24 cellular contexts compared by ENCODE assay signal in the genomic region with DNA sequence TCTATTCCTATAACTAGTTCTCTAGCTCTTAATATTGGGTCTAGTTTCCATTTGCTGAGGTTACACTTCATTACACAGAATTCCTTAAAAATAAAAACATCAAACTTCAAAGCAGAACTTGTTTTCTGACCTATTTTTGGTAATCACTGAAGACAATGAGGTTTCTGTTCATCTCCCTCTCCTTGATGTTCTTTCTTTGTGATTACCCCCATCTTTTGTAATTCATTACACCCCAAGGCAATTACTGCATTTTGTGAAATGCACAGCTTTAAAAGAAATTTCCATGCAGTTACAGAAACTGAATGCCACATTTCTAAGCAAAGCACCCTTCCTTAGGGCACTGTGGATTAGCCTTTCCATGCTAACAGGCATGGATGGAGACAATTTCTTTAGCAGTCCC.
A peak's percentile ranks its signal among the peaks of the same experiment; 100 is the strongest.
DNase-seq lines count a peak whose midpoint lies in the region; ATAC-seq and TF ChIP-seq lines count a peak whose summit lies in the region.
"Had no signal": no experiment of that assay in that cellular context is flagged by ENCODE, and none has a peak within 500 bp of the region (broad histone marks: within the 10 kb centered on the region; RNA-seq: fewer than 3 reads in every experiment).

No MANE protein-coding gene starts in this region.

- peaks cover 16% of the 10 kb centered on the region for H3K4me1 Mint-ChIP-seq in Caco-2 (ENCODE audit: low read depth, unreplicated experiment)
- H3K4me1 Mint-ChIP-seq: CD14-positive monocyte; CD8-positive, alpha-beta memory T cell had no signal

- DNase-seq in EH (ENCODE audit: low read depth) (peak; percentile 7), M059J (ENCODE audit: low read depth) (peak; percentile 15), foreskin melanocyte (peak; percentile 95), Caco-2 (no peak), body of pancreas (no peak)
- DNase-seq in activated CD4-positive, CD25-positive, alpha-beta regulatory T cell (lab: John Stamatoyannopoulos, UW): no peak
- DNase-seq: 8988T; ACHN; AML-193; BE2C; CD4-positive, alpha-beta T cell; CD8-positive, alpha-beta memory T cell; COR-L47; DMS153; DND-41; EL; GDM1; GM23248; H7 had no signal

- no peaks in the 10 kb centered on the region for H3K27me3 Mint-ChIP-seq in Caco-2 (ENCODE audit: insufficient read depth, unreplicated experiment)

- CTCF ChIA-PET in Caco-2 (lab: Charles Lee): no interaction called here

- TF ChIP-seq CTCF in Caco-2 (IDR thresholded peaks at IDR 0.05; ENCODE audit: insufficient read depth in 1 of 2, low read depth in 1 of 2, low read length in 1 of 2, severe bottlenecking in 1 of 2, unreplicated experiment in 1 of 2) (no peak), body of pancreas (IDR thresholded peaks at IDR 0.05) (no peak)

- H3K4me3 ChIP-seq in Caco-2 (ENCODE audit: low read depth, low read length): no peak overlapping the region
- no peak overlapping the region for H3K4me3 ChIP-seq in body of pancreas
- H3K4me3 ChIP-seq: A549; BLaER1 treated with 17β-estradiol and CSF1 and Interleukin-3, amounts not matched to agents 10 nM and 100 nM; GM12878; GM23248 had no signal

- BruUV-seq in Caco-2 (replicated peaks; lab: Mats Ljungman, UMichigan): no TSS peak

- H3K4me3 Mint-ChIP-seq in Caco-2 (ENCODE audit: unreplicated experiment): no peak overlapping the region
- H3K4me3 Mint-ChIP-seq: CD14-positive monocyte; CD4-positive, alpha-beta T cell; CD8-positive, alpha-beta memory T cell had no signal

- POLR2A ChIA-PET in Caco-2 (lab: Charles Lee): no interaction called here

- H3K27ac Mint-ChIP-seq in Caco-2 (ENCODE audit: unreplicated experiment): no peak overlapping the region
- H3K27ac Mint-ChIP-seq: CD4-positive, alpha-beta T cell; CD8-positive, alpha-beta memory T cell had no signal

- H3K27ac ChIP-seq in body of pancreas: no peak overlapping the region
- H3K27ac ChIP-seq: A549; BLaER1 treated with 17β-estradiol and CSF1 and Interleukin-3, amounts not matched to agents 10 nM and 100 nM; GM23248 had no signal

- H3K9me3 Mint-ChIP-seq in Caco-2 (ENCODE audit: unreplicated experiment): peaks cover 10% of the 10 kb centered on the region
- H3K9me3 Mint-ChIP-seq: CD4-positive, alpha-beta T cell had no signal

- H3K9me3 ChIP-seq in Caco-2: no peaks in the 10 kb centered on the region
- H3K9me3 ChIP-seq in body of pancreas: no peaks in the 10 kb centered on the region
- H3K9me3 ChIP-seq: A549, BE2C had no signal

- no peak for ATAC-seq in body of pancreas
- ATAC-seq: A549, GM12878, HCT116 had no signal

- no peaks in the 10 kb centered on the region for H3K36me3 Mint-ChIP-seq in Caco-2 (ENCODE audit: insufficient read depth, unreplicated experiment)
- H3K36me3 Mint-ChIP-seq: CD14-positive monocyte; CD8-positive, alpha-beta memory T cell had no signal

- TF ChIP-seq POLR2A in body of pancreas (IDR thresholded peaks at IDR 0.05): no peak

- H3K4me1 ChIP-seq in Caco-2 (no peaks in the 10 kb centered on the region), body of pancreas (peaks cover 4% of the 10 kb centered on the region)
- H3K4me1 ChIP-seq: A549, BE2C had no signal

- H3K36me3 ChIP-seq in Caco-2 (ENCODE audit: control insufficient read depth, insufficient read depth, low read length) (no peaks in the 10 kb centered on the region), body of pancreas (replicated peaks in 1 of 2; ENCODE audit: insufficient read depth in 1 of 2, low read depth in 2 of 2) (no peaks in the 10 kb centered on the region)
- H3K36me3 ChIP-seq: BE2C; BLaER1 treated with 17β-estradiol and CSF1 and Interleukin-3, amounts not matched to agents 10 nM and 100 nM had no signal

- intact Hi-C loops in Caco-2 (cut with micrococcal nuclease; ENCODE audit: unreplicated experiment) (no loop called here), body of pancreas (cut with DNase I) (no loop called here)

- no peaks in the 10 kb centered on the region for H3K27me3 ChIP-seq in Caco-2 (replicated peaks; ENCODE audit: control insufficient read depth, insufficient read depth, low read length)
- no peaks in the 10 kb centered on the region for H3K27me3 ChIP-seq in body of pancreas
- H3K27me3 ChIP-seq: BE2C; BLaER1 treated with 17β-estradiol and CSF1 and Interleukin-3, amounts not matched to agents 10 nM and 100 nM had no signal

Comparison
In these comparisons a context has a peak if more than half of its experiments do, and no peak if none do; other contexts are left out.
1. DNase-seq: peak in EH (single experiment), M059J (single experiment) and foreskin melanocyte (single experiment); none in activated CD4-positive, CD25-positive, alpha-beta regulatory T cell (0 of 4), Caco-2 (0 of 2) and body of pancreas (0 of 4).